In genomic region chr3:151226825-151227224, GRCh38 we compare ENCODE assay signal across 1 cellular context.
TF ChIP-seq lines count a peak whose summit lies in the region.

No MANE protein-coding gene starts in this region.

TF ChIP-seq in IMR-90, 13 proteins besides CTCF, POLR2A, EP300 and RAD21:
- TF ChIP-seq RFX5 (IDR thresholded peaks at IDR 0.05; ENCODE audit: low read depth, low read length) (no peak), RCOR1 (IDR thresholded peaks at IDR 0.05; ENCODE audit: insufficient replicate concordance, low read length) (no peak), CHD1 (IDR thresholded peaks at IDR 0.05; ENCODE audit: low read depth, low read length) (no peak), MAZ (IDR thresholded peaks at IDR 0.05; ENCODE audit: borderline replicate concordance, low read depth, low read length) (no peak), CEBPB (IDR thresholded peaks at IDR 0.05; ENCODE audit: low read depth, low read length) (no peak), ELK1 (IDR thresholded peaks at IDR 0.05; ENCODE audit: borderline replicate concordance, low read depth, low read length) (no peak), MAFK (IDR thresholded peaks at IDR 0.05; ENCODE audit: low read depth, low read length) (no peak), SMC3 (IDR thresholded peaks at IDR 0.05; ENCODE audit: low read depth, low read length) (no peak), MXI1 (IDR thresholded peaks at IDR 0.05; ENCODE audit: borderline replicate concordance, low read depth, low read length) (no peak), NFE2L2 (IDR thresholded peaks at IDR 0.05; ENCODE audit: low read depth, low read length) (no peak), FOS (IDR thresholded peaks at IDR 0.05; ENCODE audit: low read depth, low read length) (no peak), BHLHE40 (IDR thresholded peaks at IDR 0.05; ENCODE audit: low read depth, low read length) (no peak)
- TF ChIP-seq, protein P1, sequence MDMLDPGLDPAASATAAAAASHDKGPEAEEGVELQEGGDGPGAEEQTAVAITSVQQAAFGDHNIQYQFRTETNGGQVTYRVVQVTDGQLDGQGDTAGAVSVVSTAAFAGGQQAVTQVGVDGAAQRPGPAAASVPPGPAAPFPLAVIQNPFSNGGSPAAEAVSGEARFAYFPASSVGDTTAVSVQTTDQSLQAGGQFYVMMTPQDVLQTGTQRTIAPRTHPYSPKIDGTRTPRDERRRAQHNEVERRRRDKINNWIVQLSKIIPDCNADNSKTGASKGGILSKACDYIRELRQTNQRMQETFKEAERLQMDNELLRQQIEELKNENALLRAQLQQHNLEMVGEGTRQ (IDR thresholded peaks at IDR 0.05; ENCODE audit: low read depth, low read length): no peak
